In genomic region chr9:3506164-3506563, GRCh38 we compare ENCODE assay signal across 22 cellular contexts. TPM values are rescaled to one million over a fixed set of nuclear protein-coding genes. Genes with fewer than 3 reads are reported as not detected.
DNase-seq lines count a peak whose midpoint lies in the region; ATAC-seq and TF ChIP-seq lines count a peak whose summit lies in the region.
"Had no signal": no experiment of that assay in that cellular context is flagged by ENCODE, and none has a peak within 500 bp of the region (broad histone marks: within the 10 kb centered on the region; RNA-seq: fewer than 3 reads in every experiment).

No MANE protein-coding gene starts in this region.

- H3K4me1 ChIP-seq in IMR-90 (ENCODE audit: control insufficient read depth, insufficient read depth, low read length): no peaks in the 10 kb centered on the region
- H3K4me1 ChIP-seq in neural progenitor cell: peaks cover 30% of the 10 kb centered on the region
- H3K4me1 ChIP-seq in aorta (ENCODE audit: control insufficient read depth in 1 of 2, insufficient read depth in 2 of 2, low read length in 2 of 2): no peaks in the 10 kb centered on the region
- H3K4me1 ChIP-seq in right atrium auricular region: peaks cover 0 to 11% of the 10 kb centered on the region in 2 donors

- POLR2A ChIA-PET in IMR-90 (lab: Charles Lee; ENCODE audit: unreplicated experiment): no interaction called here

- no peak overlapping the region for H3K18ac ChIP-seq in IMR-90 (ENCODE audit: low read depth, low read length)

- H2AK9ac ChIP-seq in IMR-90 (replicated peaks; ENCODE audit: low read depth, low read length, poor library complexity): no peak overlapping the region

- H3K23ac ChIP-seq in IMR-90 (ENCODE audit: low read depth, low read length): no peak overlapping the region

- H3K27ac Mint-ChIP-seq in activated naive CD4-positive, alpha-beta T cell treated with anti-CD3 and anti-CD28 coated beads, Interleukin-2, amount 50 U/mL, for 24 hours: peak overlapping the region; percentile 66
- no peak overlapping the region for H3K27ac Mint-ChIP-seq in activated naive CD4-positive, alpha-beta T cell treated with anti-CD3 and anti-CD28 coated beads, Interleukin-2, amount 10 ng/mL, durations not matched to agents 7 days and 5 days
- no peak overlapping the region for H3K27ac Mint-ChIP-seq in neural progenitor cell
- H3K27ac Mint-ChIP-seq: HFFc6 had no signal

- H3K79me1 ChIP-seq in IMR-90 (ENCODE audit: low read depth in 1 of 2, low read length in 2 of 2): peaks cover 0 to 7% of the 10 kb centered on the region in 2 experiments; a peak in 3 of 4 replicates

- H3K27me3 ChIP-seq in IMR-90 (ENCODE audit: control insufficient read depth, insufficient read depth, low read length) (no peaks in the 10 kb centered on the region), neural progenitor cell (no peaks in the 10 kb centered on the region), aorta (ENCODE audit: control insufficient read depth in 1 of 2, insufficient read depth in 2 of 2, low read length in 1 of 2) (no peaks in the 10 kb centered on the region), right atrium auricular region (no peaks in the 10 kb centered on the region)
- H3K27me3 ChIP-seq: BE2C had no signal

- H3K27ac ChIP-seq in IMR-90 (ENCODE audit: insufficient read depth, low read length) (no peak overlapping the region), neural progenitor cell (peak overlapping the region; percentile 0), aorta (ENCODE audit: low read depth in 1 of 2, low read length in 2 of 2) (no peak overlapping the region), right atrium auricular region (no peak overlapping the region)

- H4K20me1 ChIP-seq in IMR-90 (ENCODE audit: insufficient read depth, low read length) (no peaks in the 10 kb centered on the region), neural progenitor cell (ENCODE audit: low read depth) (peaks cover 3% of the 10 kb centered on the region)

- H3K4me2 ChIP-seq in IMR-90 (ENCODE audit: low read depth, low read length) (no peak overlapping the region), neural progenitor cell (no peak overlapping the region)

- H3K56ac ChIP-seq in IMR-90 (ENCODE audit: extremely low read depth, insufficient read depth, low read length): no peak overlapping the region

- H3K36me3 Mint-ChIP-seq in activated naive CD4-positive, alpha-beta T cell treated with anti-CD3 and anti-CD28 coated beads, Interleukin-2, amount 50 U/mL, for 24 hours: peaks cover 12% of the 10 kb centered on the region
- peaks cover 12% of the 10 kb centered on the region for H3K36me3 Mint-ChIP-seq in activated naive CD4-positive, alpha-beta T cell treated with anti-CD3 and anti-CD28 coated beads, Interleukin-2, amount 10 ng/mL, durations not matched to agents 7 days and 5 days
- peaks cover 34% of the 10 kb centered on the region for H3K36me3 Mint-ChIP-seq in neural progenitor cell

- H3K9me3 ChIP-seq in IMR-90 (ENCODE audit: control insufficient read depth, insufficient read depth, low read length): no peaks in the 10 kb centered on the region
- no peaks in the 10 kb centered on the region for H3K9me3 ChIP-seq in neural progenitor cell (ENCODE audit: low read depth)
- no peaks in the 10 kb centered on the region for H3K9me3 ChIP-seq in aorta (ENCODE audit: control insufficient read depth, low read length)
- no peaks in the 10 kb centered on the region for H3K9me3 ChIP-seq in right atrium auricular region
- H3K9me3 ChIP-seq: BE2C had no signal

- no TSS peak for BruUV-seq in IMR-90 (replicated peaks; lab: Mats Ljungman, UMichigan)

- H2BK120ac ChIP-seq in IMR-90 (ENCODE audit: low read depth, low read length): no peak overlapping the region

- H4K91ac ChIP-seq in IMR-90 (ENCODE audit: insufficient read depth, low read depth, low read length): no peak overlapping the region

- no peak overlapping the region for H3K14ac ChIP-seq in IMR-90 (replicated peaks; ENCODE audit: low read depth, low read length)

- H3K36me3 ChIP-seq in IMR-90 (ENCODE audit: control insufficient read depth, insufficient read depth, low read length) (no peaks in the 10 kb centered on the region), neural progenitor cell (peaks cover 11% of the 10 kb centered on the region), aorta (ENCODE audit: control insufficient read depth in 1 of 2, insufficient read depth in 2 of 2, low read length in 1 of 2) (no peaks in the 10 kb centered on the region), right atrium auricular region (no peaks in the 10 kb centered on the region)
- H3K36me3 ChIP-seq: BE2C had no signal

- H4K8ac ChIP-seq in IMR-90 (ENCODE audit: low read depth in 2 of 2, low read length in 2 of 2): no peak overlapping the region

- H3K4me3 ChIP-seq in IMR-90 (ENCODE audit: insufficient read depth, low read depth, low read length) (no peak overlapping the region), neural progenitor cell (no peak overlapping the region), aorta (ENCODE audit: low read length in 2 of 2) (no peak overlapping the region), right atrium auricular region (no peak overlapping the region)
- H3K4me3 ChIP-seq: GM12878 had no signal

- no peak for TF ChIP-seq RAD21 in IMR-90 (IDR thresholded peaks at IDR 0.05; ENCODE audit: low read length)

- WGBS in IMR-90 (ENCODE audit: extremely low coverage in 2 of 2, insufficient read length in 1 of 2), 2 experiments: no CpG with 5 or more reads among the region's 2 CpGs
- WGBS in aorta, 2 donors: 94 to 95% methylated on average over 2 of the region's 2 CpGs

- H2AFZ ChIP-seq in IMR-90 (replicated peaks; ENCODE audit: low read length, poor library complexity): no peak overlapping the region
- H2AFZ ChIP-seq in neural progenitor cell (replicated peaks): no peak overlapping the region

- no peaks in the 10 kb centered on the region for H3K27me3 Mint-ChIP-seq in activated naive CD4-positive, alpha-beta T cell treated with anti-CD3 and anti-CD28 coated beads, Interleukin-2, amount 50 U/mL, for 24 hours
- no peaks in the 10 kb centered on the region for H3K27me3 Mint-ChIP-seq in activated naive CD4-positive, alpha-beta T cell treated with anti-CD3 and anti-CD28 coated beads, Interleukin-2, amount 10 ng/mL, durations not matched to agents 7 days and 5 days
- H3K27me3 Mint-ChIP-seq in neural progenitor cell (ENCODE audit: insufficient read depth, low read depth): no peaks in the 10 kb centered on the region
- H3K27me3 Mint-ChIP-seq: CD4-positive, CD25-positive, alpha-beta regulatory T cell; CD8-positive, alpha-beta memory T cell had no signal

- intact Hi-C loops in IMR-90 (cut with micrococcal nuclease) (no loop called here), aorta (cut with DNase I) (no loop called here)

- no peak overlapping the region for H2BK15ac ChIP-seq in IMR-90 (ENCODE audit: low read depth, low read length)

- no peak for TF ChIP-seq POLR2A in IMR-90 (IDR thresholded peaks at IDR 0.05; ENCODE audit: low read depth, low read length)

- in situ Hi-C loops in IMR-90 (cut with MboI; ENCODE audit: low sequenced_read_pairs): no loop called here

- no peak overlapping the region for H3K4me3 Mint-ChIP-seq in activated naive CD4-positive, alpha-beta T cell treated with anti-CD3 and anti-CD28 coated beads, Interleukin-2, amount 50 U/mL, for 24 hours
- no peak overlapping the region for H3K4me3 Mint-ChIP-seq in activated naive CD4-positive, alpha-beta T cell treated with anti-CD3 and anti-CD28 coated beads, Interleukin-2, amount 10 ng/mL, durations not matched to agents 7 days and 5 days
- no peak overlapping the region for H3K4me3 Mint-ChIP-seq in neural progenitor cell
- H3K4me3 Mint-ChIP-seq: CD4-positive, CD25-positive, alpha-beta regulatory T cell; HFFc6 had no signal

- H3K79me2 ChIP-seq in neural progenitor cell (ENCODE audit: low read depth): peaks cover 72% of the 10 kb centered on the region

- dilution Hi-C loops in IMR-90 (cut with HindIII; ENCODE audit: low sequenced_read_pairs, unreplicated experiment): no loop called here

- H3K9me3 Mint-ChIP-seq in activated naive CD4-positive, alpha-beta T cell treated with anti-CD3 and anti-CD28 coated beads, Interleukin-2, amount 50 U/mL, for 24 hours: no peaks in the 10 kb centered on the region
- no peaks in the 10 kb centered on the region for H3K9me3 Mint-ChIP-seq in activated naive CD4-positive, alpha-beta T cell treated with anti-CD3 and anti-CD28 coated beads, Interleukin-2, amount 10 ng/mL, durations not matched to agents 7 days and 5 days
- H3K9me3 Mint-ChIP-seq in neural progenitor cell: peaks cover 8% of the 10 kb centered on the region
- H3K9me3 Mint-ChIP-seq: CD4-positive, CD25-positive, alpha-beta regulatory T cell; CD8-positive, alpha-beta memory T cell; HFFc6 had no signal

- CTCF ChIA-PET in activated naive CD4-positive, alpha-beta T cell treated with anti-CD3 and anti-CD28 coated beads, Interleukin-2, amount 10 ng/mL, durations not matched to agents 7 days and 5 days (lab: Charles Lee): no interaction called here
- CTCF ChIA-PET in IMR-90 (lab: Yijun Ruan, JAX): no interaction called here

- TF ChIP-seq CTCF in IMR-90 (conservative IDR thresholded peaks at IDR 0.05; ENCODE audit: low read depth, low read length): no peak
- no peak for TF ChIP-seq CTCF in neural progenitor cell (IDR thresholded peaks at IDR 0.05)
- TF ChIP-seq CTCF in right atrium auricular region (IDR thresholded peaks at IDR 0.05): no peak

- peaks cover 63% of the 10 kb centered on the region for H3K4me1 Mint-ChIP-seq in activated naive CD4-positive, alpha-beta T cell treated with anti-CD3 and anti-CD28 coated beads, Interleukin-2, amount 50 U/mL, for 24 hours
- peaks cover 16% of the 10 kb centered on the region for H3K4me1 Mint-ChIP-seq in activated naive CD4-positive, alpha-beta T cell treated with anti-CD3 and anti-CD28 coated beads, Interleukin-2, amount 10 ng/mL, durations not matched to agents 7 days and 5 days
- H3K4me1 Mint-ChIP-seq in neural progenitor cell: peaks cover 30% of the 10 kb centered on the region

- no peak overlapping the region for H4K5ac ChIP-seq in IMR-90 (ENCODE audit: low read depth, low read length)

- no peak overlapping the region for H3K4ac ChIP-seq in IMR-90 (ENCODE audit: low read depth, low read length)

- H3K9ac ChIP-seq in IMR-90 (ENCODE audit: low read depth, low read length) (no peak overlapping the region), neural progenitor cell (no peak overlapping the region)

- H3F3A ChIP-seq in neural progenitor cell (ENCODE audit: low read depth): peaks cover 54% of the 10 kb centered on the region

- H2AK5ac ChIP-seq in IMR-90 (ENCODE audit: low read depth, low read length): no peak overlapping the region

- H2BK20ac ChIP-seq in IMR-90 (ENCODE audit: low read depth, low read length): 0 out of 2 replicates have a peak overlapping the region, but pooled peaks have one; percentile 45

- ATAC-seq in IMR-90 (ENCODE audit: low read depth) (no peak), aorta (ENCODE audit: low FRiP score) (peak; percentile 54)
- ATAC-seq: GM12878, HepG2 had no signal

- H3K9me1 ChIP-seq in IMR-90 (ENCODE audit: insufficient read depth, low read length): no peaks in the 10 kb centered on the region

- H2BK5ac ChIP-seq in IMR-90 (ENCODE audit: low read depth, low read length, poor library complexity, severe bottlenecking): no peak overlapping the region

- DNase-seq in activated naive CD4-positive, alpha-beta T cell treated with anti-CD3 and anti-CD28 coated beads, Interleukin-2, amount 10 ng/mL, durations not matched to agents 7 days and 5 days: no peak
- DNase-seq in IMR-90 (no peak), neural progenitor cell (ENCODE audit: low spot score) (no peak), aorta (no peak), NOMO-1 treated with DMSO at 0.1 percent for 48 hours (lab: John Stamatoyannopoulos, UW; ENCODE audit: unreplicated experiment) (no peak), right atrium auricular region (ENCODE audit: low spot score) (no peak), NCI-H2107 treated with DMSO at 0.1 percent for 48 hours (lab: John Stamatoyannopoulos, UW; ENCODE audit: unreplicated experiment) (no peak)
- DNase-seq: ACHN; BE2C; C1 segment of cervical spinal cord; CD4-positive, CD25-positive, alpha-beta regulatory T cell; CD8-positive, alpha-beta memory T cell; COR-L47; DMS 273 treated with DMSO at 0.1 percent for 48 hours; DMS53; DND-41; EL; HCEC 1CT; HFFc6 had no signal

RNA-seq across cellular contexts. Expression of gene RFX3, which starts 19.6 kb away (rescaled TPM):
- total RNA-seq in IMR-90 (2012; rRNA removed): 2.5 and 2.7 TPM in 2 replicates
- polyA plus RNA-seq in IMR-90 (2012; rRNA removed): 0.95 and 1.7 TPM in 2 replicates
- polyA plus RNA-seq in IMR-90 (2012; cell fraction: cytosol; rRNA removed): 0.31 and 0.43 TPM in 2 replicates
- 2.6 and 5.7 TPM in 2 replicates for polyA plus RNA-seq in IMR-90 (2012; cell fraction: nucleus; rRNA removed; ENCODE audit: low replicate concordance)
- total RNA-seq in neural progenitor cell (ENCODE audit: low replicate concordance): 24.8 and 39.6 TPM in 2 replicates
- 10 to 100 TPM; 10.5 to 22.4 TPM for total RNA-seq in aorta
- polyA plus RNA-seq in aorta: 1 to 10 TPM in 1 of 2 donors, under 1 TPM in 1; 0.38 to 1.3 TPM
- 1 to 10 TPM; 2.2 to 2.7 TPM for total RNA-seq in right atrium auricular region
